ENCODE assay signal across 9 cellular contexts in the genomic region with DNA sequence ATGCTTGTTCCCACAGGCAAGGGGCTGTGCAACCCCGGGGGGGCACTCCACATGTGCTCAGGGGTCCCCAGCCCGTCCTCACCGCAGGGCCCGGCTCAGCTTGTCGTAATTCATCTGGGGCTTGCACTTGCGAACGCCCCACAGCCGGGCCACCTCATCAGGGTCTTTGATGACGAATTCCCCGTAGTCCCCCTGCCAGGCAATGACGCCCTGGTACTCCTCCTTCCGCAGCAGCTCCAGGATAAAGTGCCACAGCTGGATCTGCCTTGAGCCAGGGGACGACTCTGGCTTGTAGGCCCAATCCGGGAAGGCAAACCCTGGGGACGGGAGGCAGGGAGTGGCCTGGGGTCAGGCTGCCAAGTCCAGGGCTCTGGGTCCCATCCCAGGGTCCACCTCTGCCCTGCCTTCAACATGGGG. TPM values are rescaled to one million over a fixed set of nuclear protein-coding genes. Genes with fewer than 3 reads are reported as not detected.
A peak's percentile ranks its signal among the peaks of the same experiment; 100 is the strongest.
DNase-seq lines count a peak whose midpoint lies in the region; ATAC-seq and TF ChIP-seq lines count a peak whose summit lies in the region.
"Had no signal": no experiment of that assay in that cellular context is flagged by ENCODE, and none has a peak within 500 bp of the region (broad histone marks: within the 10 kb centered on the region; RNA-seq: fewer than 3 reads in every experiment).

No MANE protein-coding gene starts in this region.

- no peak for ATAC-seq in activated naive CD4-positive, alpha-beta T cell treated with anti-CD3 and anti-CD28 coated beads, Interleukin-2, amount 50 U/mL, for 72 hours
- ATAC-seq in naive thymus-derived CD8-positive, alpha-beta T cell = no peak
- ATAC-seq in HG03521 (IDR thresholded peaks at IDR 0.05; ENCODE audit: unreplicated experiment) = no peak
- ATAC-seq in GM18505 (IDR thresholded peaks at IDR 0.05; ENCODE audit: unreplicated experiment) = no peak

- DNase-seq in activated naive CD4-positive, alpha-beta T cell treated with anti-CD3 and anti-CD28 coated beads, Interleukin-2, amount 10 ng/mL, durations not matched to agents 7 days and 5 days = no peak
- DNase-seq in activated naive CD4-positive, alpha-beta T cell treated with anti-CD3 and anti-CD28 coated beads, Interleukin-2, amount 50 U/mL, for 72 hours (ENCODE audit: low spot score in 2 of 2) = no peak
- no peak for DNase-seq in naive thymus-derived CD8-positive, alpha-beta T cell
- DNase-seq in uterus (peak in 1 of 2 donors; percentile 24), kidney tubule cell (ENCODE audit: low spot score) (no peak)

- POLR2A ChIA-PET in naive thymus-derived CD8-positive, alpha-beta T cell (lab: Charles Lee) = interaction anchor here (0.6 to 10.6 kb wide), 9 partner anchors 8 to 175 kb away, joined by 3 to 121 read pairs (median 3); a partner anchor contains a TSS

- no peak for TF ChIP-seq CTCF in uterus (IDR thresholded peaks at IDR 0.05)

- peak overlapping the region; percentile 18 for H3K4me3 Mint-ChIP-seq in activated naive CD4-positive, alpha-beta T cell treated with anti-CD3 and anti-CD28 coated beads, Interleukin-2, amount 10 ng/mL, durations not matched to agents 7 days and 5 days
- peak overlapping the region in 7 of 10 donors; percentile 22 to 75 (median 57) for H3K4me3 Mint-ChIP-seq in naive thymus-derived CD8-positive, alpha-beta T cell

- H3K4me1 Mint-ChIP-seq in activated naive CD4-positive, alpha-beta T cell treated with anti-CD3 and anti-CD28 coated beads, Interleukin-2, amount 10 ng/mL, durations not matched to agents 7 days and 5 days = peaks cover 44% of the 10 kb centered on the region
- H3K4me1 Mint-ChIP-seq in naive thymus-derived CD8-positive, alpha-beta T cell = peaks cover 21 to 61% (median 43%) of the 10 kb centered on the region in 4 donors

- TF ChIP-seq POLR2A in uterus (IDR thresholded peaks at IDR 0.05) = no peak
- no peak for TF ChIP-seq POLR2A in GM18505 (IDR thresholded peaks at IDR 0.05; ENCODE audit: borderline replicate concordance, extremely low read depth, insufficient read depth, insufficient read length)

- peaks cover 7 to 25% of the 10 kb centered on the region in 2 donors for H3K4me1 ChIP-seq in uterus

- H3K9me3 ChIP-seq in uterus = no peaks in the 10 kb centered on the region

- H3K27me3 ChIP-seq in uterus = no peaks in the 10 kb centered on the region

- H3K36me3 Mint-ChIP-seq in activated naive CD4-positive, alpha-beta T cell treated with anti-CD3 and anti-CD28 coated beads, Interleukin-2, amount 10 ng/mL, durations not matched to agents 7 days and 5 days = peaks cover 14% of the 10 kb centered on the region
- peaks cover 10% of the 10 kb centered on the region in 2 donors for H3K36me3 Mint-ChIP-seq in activated naive CD4-positive, alpha-beta T cell treated with anti-CD3 and anti-CD28 coated beads, Interleukin-2, amount 50 U/mL, for 72 hours
- H3K36me3 Mint-ChIP-seq in naive thymus-derived CD8-positive, alpha-beta T cell = peaks cover 0 to 10% (median 2%) of the 10 kb centered on the region in 3 donors

- CTCF ChIA-PET in activated naive CD4-positive, alpha-beta T cell treated with anti-CD3 and anti-CD28 coated beads, Interleukin-2, amount 10 ng/mL, durations not matched to agents 7 days and 5 days (lab: Charles Lee) = interaction anchor here (1.1 to 3.3 kb wide), 3 partner anchors 29 to 139 kb away, joined by 3 to 18 read pairs (median 3); no protein-coding TSS in a partner anchor

- H3K27me3 Mint-ChIP-seq in activated naive CD4-positive, alpha-beta T cell treated with anti-CD3 and anti-CD28 coated beads, Interleukin-2, amount 10 ng/mL, durations not matched to agents 7 days and 5 days = no peaks in the 10 kb centered on the region
- no peaks in the 10 kb centered on the region for H3K27me3 Mint-ChIP-seq in naive thymus-derived CD8-positive, alpha-beta T cell

- no peaks in the 10 kb centered on the region for H3K9me3 Mint-ChIP-seq in activated naive CD4-positive, alpha-beta T cell treated with anti-CD3 and anti-CD28 coated beads, Interleukin-2, amount 10 ng/mL, durations not matched to agents 7 days and 5 days
- H3K9me3 Mint-ChIP-seq in activated naive CD4-positive, alpha-beta T cell treated with anti-CD3 and anti-CD28 coated beads, Interleukin-2, amount 50 U/mL, for 72 hours = no peaks in the 10 kb centered on the region
- no peaks in the 10 kb centered on the region for H3K9me3 Mint-ChIP-seq in naive thymus-derived CD8-positive, alpha-beta T cell

- peak overlapping the region in 1 of 2 donors; percentile 10 for H3K4me3 ChIP-seq in uterus

- H3K27ac Mint-ChIP-seq in activated naive CD4-positive, alpha-beta T cell treated with anti-CD3 and anti-CD28 coated beads, Interleukin-2, amount 10 ng/mL, durations not matched to agents 7 days and 5 days = peak overlapping the region; percentile 64
- no peak overlapping the region for H3K27ac Mint-ChIP-seq in activated naive CD4-positive, alpha-beta T cell treated with anti-CD3 and anti-CD28 coated beads, Interleukin-2, amount 50 U/mL, for 72 hours
- H3K27ac Mint-ChIP-seq in naive thymus-derived CD8-positive, alpha-beta T cell = peak overlapping the region in 9 of 10 donors; percentile 43 to 93 (median 79)

- intact Hi-C loops in uterus (cut with DNase I; ENCODE audit: low total_unique reads) = no loop called here

- peak overlapping the region; percentile 94 for H3K27ac ChIP-seq in cingulate gyrus (ENCODE audit: low read depth, low read length)
- peak overlapping the region; percentile 99 to 100 for H3K27ac ChIP-seq in uterus
- H3K27ac ChIP-seq: C4-2B had no signal

- no peaks in the 10 kb centered on the region for H3K36me3 ChIP-seq in uterus

RNA-seq across cellular contexts. Expression of a gene that starts 4.7 kb away (rescaled TPM):
- 10 to 100 TPM; 48.8 to 67.8 TPM for total RNA-seq in activated naive CD4-positive, alpha-beta T cell treated with anti-CD3 and anti-CD28 coated beads, Interleukin-2, amount 50 U/mL, for 72 hours
- 10 to 100 TPM; 41.0 to 47.3 TPM for total RNA-seq in naive thymus-derived CD8-positive, alpha-beta T cell
- polyA plus RNA-seq in naive thymus-derived CD8-positive, alpha-beta T cell = 1 to 10 TPM; 2.8 to 6.2 (median 4.6) TPM
- total RNA-seq in uterus = 100 to 1,000 TPM in 1 of 4 donors, 10 to 100 TPM in 3; 14.1 to 141 (median 42.9) TPM

RNA-seq across cellular contexts. Expression of a gene that starts 7.9 kb away (rescaled TPM):
- 10 to 100 TPM; 38.1 to 39.5 TPM for total RNA-seq in activated naive CD4-positive, alpha-beta T cell treated with anti-CD3 and anti-CD28 coated beads, Interleukin-2, amount 50 U/mL, for 72 hours
- 10 to 100 TPM; 27.1 to 28.1 TPM for total RNA-seq in naive thymus-derived CD8-positive, alpha-beta T cell
- polyA plus RNA-seq in naive thymus-derived CD8-positive, alpha-beta T cell = 10 to 100 TPM in 2 of 3 donors, 1 to 10 TPM in 1; 9.9 to 19.3 (median 12.8) TPM
- 10 to 100 TPM in 3 of 4 donors, 1 to 10 TPM in 1; 3.5 to 44.3 (median 34.4) TPM for total RNA-seq in uterus

RNA-seq across cellular contexts. Expression of a gene that starts 18.8 kb away (rescaled TPM):
- total RNA-seq in activated naive CD4-positive, alpha-beta T cell treated with anti-CD3 and anti-CD28 coated beads, Interleukin-2, amount 50 U/mL, for 72 hours = 10 to 100 TPM; 87.7 to 90.6 TPM
- 10 to 100 TPM; 84.7 to 87.4 TPM for total RNA-seq in naive thymus-derived CD8-positive, alpha-beta T cell
- 1 to 10 TPM in 2 of 3 donors, under 1 TPM in 1; 0.43 to 1.8 (median 1.3) TPM for polyA plus RNA-seq in naive thymus-derived CD8-positive, alpha-beta T cell
- 100 to 1,000 TPM in 1 of 4 donors, 10 to 100 TPM in 3; 28.7 to 155 (median 47.4) TPM for total RNA-seq in uterus

RNA-seq across cellular contexts. Expression of a gene that starts 30.1 kb away (rescaled TPM):
- 10 to 100 TPM; 13.2 to 14.5 TPM for total RNA-seq in activated naive CD4-positive, alpha-beta T cell treated with anti-CD3 and anti-CD28 coated beads, Interleukin-2, amount 50 U/mL, for 72 hours
- total RNA-seq in naive thymus-derived CD8-positive, alpha-beta T cell = 10 to 100 TPM; 16.6 to 20.1 TPM
- 1 to 10 TPM; 3.9 to 8.1 (median 4.5) TPM for polyA plus RNA-seq in naive thymus-derived CD8-positive, alpha-beta T cell
- total RNA-seq in uterus = 10 to 100 TPM in 2 of 4 donors, 1 to 10 TPM in 2; 1.0 to 20.6 (median 8.4) TPM

RNA-seq across cellular contexts. Expression of a gene that starts 32.8 kb away (rescaled TPM):
- 10 to 100 TPM; 28.7 to 39.3 TPM for total RNA-seq in activated naive CD4-positive, alpha-beta T cell treated with anti-CD3 and anti-CD28 coated beads, Interleukin-2, amount 50 U/mL, for 72 hours
- 10 to 100 TPM; 56.5 to 58.7 TPM for total RNA-seq in naive thymus-derived CD8-positive, alpha-beta T cell
- polyA plus RNA-seq in naive thymus-derived CD8-positive, alpha-beta T cell = 100 to 1,000 TPM; 117 to 149 (median 133) TPM
- 100 to 1,000 TPM in 1 of 4 donors, 10 to 100 TPM in 2, 1 to 10 TPM in 1; 8.2 to 127 (median 23.0) TPM for total RNA-seq in uterus

Comparison
In these comparisons a context has a peak if more than half of its experiments do, and no peak if none do; other contexts are left out.
1. H3K27ac Mint-ChIP-seq: peak in activated naive CD4-positive, alpha-beta T cell treated with anti-CD3 and anti-CD28 coated beads, Interleukin-2, amount 10 ng/mL, durations not matched to agents 7 days and 5 days (single experiment) and naive thymus-derived CD8-positive, alpha-beta T cell (9 of 10); none in activated naive CD4-positive, alpha-beta T cell treated with anti-CD3 and anti-CD28 coated beads, Interleukin-2, amount 50 U/mL, for 72 hours (0 of 2).